ENCODE assay signal across 2 cellular contexts in genomic region chr7:120521761-120522737, GRCh38.
TF ChIP-seq lines count a peak whose summit lies in the region.

No MANE protein-coding gene starts in this region.

TF ChIP-seq in GM23338, 12 proteins besides CTCF, POLR2A, EP300 and RAD21 (continued from another document):
- 0 out of 2 replicates have a peak, but pooled peaks have one; percentile 24 for TF ChIP-seq ZNF114 (CRISPR knock-in tag; IDR thresholded peaks at IDR 0.05)
- peak; percentile 98 for TF ChIP-seq NANOG (IDR thresholded peaks at IDR 0.05; ENCODE audit: borderline replicate concordance)
- TF ChIP-seq REST (IDR thresholded peaks at IDR 0.05; ENCODE audit: unreplicated experiment), result no peak
- 0 out of 2 replicates have a peak, but pooled peaks have one; percentile 2 for TF ChIP-seq CREB1 (CRISPR knock-in tag; IDR thresholded peaks at IDR 0.05; ENCODE audit: low read depth)
TF ChIP-seq in GM23338: peak in this region for 5.

TF ChIP-seq in H1, 55 proteins besides CTCF, POLR2A, EP300 and RAD21 (continued from another document):
- peak; percentile 98 for TF ChIP-seq CHD7 (IDR thresholded peaks at IDR 0.05; ENCODE audit: insufficient replicate concordance, low read length)
- no peak for TF ChIP-seq KDM4A (IDR thresholded peaks at IDR 0.05; ENCODE audit: low read depth, low read length, severe bottlenecking)
- no peak for TF ChIP-seq POLR2AphosphoS5 (IDR thresholded peaks at IDR 0.05; ENCODE audit: low read depth, low read length)
- no peak for TF ChIP-seq SIRT6 (IDR thresholded peaks at IDR 0.05; ENCODE audit: low read length)
- TF ChIP-seq SP4 (IDR thresholded peaks at IDR 0.05; ENCODE audit: low read length), result no peak
- no peak; the same call in 1 of the 2 replicates for TF ChIP-seq POU5F1 (IDR thresholded peaks at IDR 0.05; ENCODE audit: low read depth, low read length)
- 0 out of 2 replicates have a peak, but pooled peaks have one; percentile 16 for TF ChIP-seq TAF1 (IDR thresholded peaks at IDR 0.05; ENCODE audit: low read depth, low read length)
- TF ChIP-seq SIX5 (IDR thresholded peaks at IDR 0.05; ENCODE audit: low read depth, low read length), result peak; percentile 17; the same call in 1 of the 2 replicates
- TF ChIP-seq JUND (IDR thresholded peaks at IDR 0.05; ENCODE audit: low read length), result no peak
- TF ChIP-seq E2F6 (IDR thresholded peaks at IDR 0.05), result no peak
- TF ChIP-seq ASH2L (IDR thresholded peaks at IDR 0.05; ENCODE audit: low read length), result peak; percentile 65
- no peak for TF ChIP-seq KDM5A (IDR thresholded peaks at IDR 0.05; ENCODE audit: low read length)
- no peak for TF ChIP-seq SIN3A (conservative IDR thresholded peaks at IDR 0.05 in 1 of 2, IDR thresholded peaks at IDR 0.05 in 1 of 2; ENCODE audit: low read depth in 1 of 2, low read length in 2 of 2)
- TF ChIP-seq NANOG (IDR thresholded peaks at IDR 0.05; ENCODE audit: insufficient read depth, low read depth, low read length, poor library complexity, severe bottlenecking), result peak; percentile 87
- TF ChIP-seq TBP (IDR thresholded peaks at IDR 0.05; ENCODE audit: low read depth, low read length), result no peak
- no peak for TF ChIP-seq BACH1 (IDR thresholded peaks at IDR 0.05; ENCODE audit: low read length)
- TF ChIP-seq PHF8 (conservative IDR thresholded peaks at IDR 0.05; ENCODE audit: low read depth, low read length), result no peak
